Comparison of ENCODE assay signal across 1 cellular context in the genomic region with DNA sequence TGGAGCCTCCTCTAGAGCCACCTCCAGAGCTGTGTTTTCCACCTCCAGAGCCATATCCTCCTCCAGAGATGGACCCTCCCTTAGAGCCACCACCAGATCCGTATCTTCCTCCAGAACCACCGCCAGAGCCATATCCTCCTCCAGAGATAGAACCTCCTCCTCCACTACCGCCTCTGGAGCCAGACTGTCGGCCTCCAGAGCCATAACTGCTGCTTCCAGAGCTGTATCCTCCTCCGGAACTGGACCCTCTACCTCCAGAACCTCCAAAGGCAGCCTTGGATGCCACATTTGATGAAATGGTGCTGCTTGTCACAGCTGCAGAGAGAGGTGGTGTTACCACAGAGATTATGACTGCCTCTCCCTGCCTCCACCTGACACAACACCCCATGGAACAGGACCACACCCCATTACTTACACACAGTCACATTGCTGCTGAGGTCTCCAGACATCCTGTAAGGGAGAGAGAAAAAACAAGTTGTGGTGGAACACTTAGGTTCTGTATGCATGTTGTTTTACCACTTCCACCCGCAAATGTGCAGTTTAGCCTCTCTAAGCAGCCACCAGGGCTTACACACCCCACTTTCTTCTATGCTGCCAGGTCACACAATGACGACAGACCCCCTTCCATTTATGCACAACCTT.
TF ChIP-seq lines count a peak whose summit lies in the region.

No MANE protein-coding gene starts in this region.

TF ChIP-seq in HepG2, 621 proteins besides CTCF, POLR2A, EP300 and RAD21:
- no peak for TF ChIP-seq MEIS1 (CRISPR knock-in tag; IDR thresholded peaks at IDR 0.05; ENCODE audit: borderline replicate concordance)
- TF ChIP-seq HOXA5 (CRISPR knock-in tag; IDR thresholded peaks at IDR 0.05), result no peak
- TF ChIP-seq WIZ (CRISPR knock-in tag; IDR thresholded peaks at IDR 0.05), result no peak
- no peak for TF ChIP-seq ZNF431 (CRISPR knock-in tag; IDR thresholded peaks at IDR 0.05; ENCODE audit: borderline replicate concordance, low read depth)
- TF ChIP-seq GTF2F1 (IDR thresholded peaks at IDR 0.05; ENCODE audit: low read length), result no peak
